ENCODE assay signal across 16 cellular contexts in the genomic region with DNA sequence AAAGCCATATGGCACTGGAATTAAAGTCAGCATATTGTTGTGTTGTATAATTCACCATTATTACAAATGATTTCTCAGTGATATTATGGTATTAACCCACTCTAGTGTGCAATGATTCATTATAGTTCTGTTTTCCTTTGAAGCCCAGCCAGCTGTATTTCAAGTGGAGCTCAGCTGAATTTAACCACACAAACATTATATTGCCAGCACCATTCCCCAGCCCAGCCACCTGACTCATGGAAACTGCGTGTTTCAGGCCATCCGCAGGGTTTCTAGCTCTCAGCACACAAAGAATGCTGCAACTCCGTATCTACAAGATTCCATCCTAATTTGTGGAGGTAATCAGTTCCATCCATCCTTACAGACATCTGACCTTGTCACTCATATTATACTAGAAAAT.
DNase-seq lines count a peak whose midpoint lies in the region; ATAC-seq, FAIRE-seq and TF ChIP-seq lines count a peak whose summit lies in the region.
"Had no signal": no experiment of that assay in that cellular context is flagged by ENCODE, and none has a peak within 500 bp of the region (broad histone marks: within the 10 kb centered on the region; RNA-seq: fewer than 3 reads in every experiment).

No MANE protein-coding gene starts in this region.

- H3K4me1 ChIP-seq in astrocyte (ENCODE audit: insufficient read depth, low read length), result peaks cover 11% of the 10 kb centered on the region
- no peaks in the 10 kb centered on the region for H3K4me1 ChIP-seq in aorta (ENCODE audit: control insufficient read depth in 1 of 2, insufficient read depth in 2 of 2, low read length in 2 of 2)
- H3K4me1 ChIP-seq: testis had no signal

- DNase-seq in GM03348 (ENCODE audit: low spot score), result peak; percentile 21
- DNase-seq in NCI-H2171 (lab: John Stamatoyannopoulos, UW), result peak; percentile 17
- peak; percentile 92 for DNase-seq in astrocyte (ENCODE audit: low read depth)
- peak; percentile 10 for DNase-seq in renal cortical epithelial cell (ENCODE audit: low read depth)
- DNase-seq in aorta, result no peak
- no peak for DNase-seq in activated naive CD4-positive, alpha-beta T cell treated with anti-CD3 and anti-CD28 coated beads, Interleukin-2, amount 50 U/mL, for 16 hours
- DNase-seq: activated CD4-positive, CD25-positive, alpha-beta regulatory T cell treated with anti-CD3 and anti-CD28 coated beads, Interleukin-2, amount 50 U/mL, for 72 hours; Calu3; central memory CD4-positive, alpha-beta T cell; right cardiac atrium; testis had no signal

- WGBS in aorta, 2 donors, result 21 to 35% methylated on average over 3 of the region's 3 CpGs

- FAIRE-seq in astrocyte (lab: Jason Lieb, UNC), result peak; percentile 58
- FAIRE-seq: GM12892, HepG2 had no signal

- no peak for TF ChIP-seq CTCF in astrocyte (IDR thresholded peaks at IDR 0.05; ENCODE audit: insufficient read depth, low read depth, low read length)

- intact Hi-C loops in aorta (cut with DNase I), result no loop called here

- H3K27ac Mint-ChIP-seq in astrocyte (ENCODE audit: unreplicated experiment), result no peak overlapping the region
- H3K27ac Mint-ChIP-seq: activated T-helper 17 cell treated with anti-CD3 and anti-CD28 coated beads, Interleukin-2, amount 50 U/mL, for 72 hours had no signal

- ATAC-seq in GM18909 (IDR thresholded peaks at IDR 0.05; ENCODE audit: poor library complexity, unreplicated experiment) (no peak), GM19324 (IDR thresholded peaks at IDR 0.05; ENCODE audit: low FRiP score, unreplicated experiment) (no peak), aorta (ENCODE audit: low FRiP score) (no peak)
- ATAC-seq: activated T-helper 17 cell treated with anti-CD3 and anti-CD28 coated beads, Interleukin-2, amount 50 U/mL, for 72 hours; HepG2; right cardiac atrium had no signal

- H3K9me3 Mint-ChIP-seq in astrocyte (ENCODE audit: unreplicated experiment), result peaks cover 1% of the 10 kb centered on the region
- H3K9me3 Mint-ChIP-seq: activated T-helper 17 cell treated with anti-CD3 and anti-CD28 coated beads, Interleukin-2, amount 50 U/mL, for 72 hours had no signal

- no peaks in the 10 kb centered on the region for H3K36me3 Mint-ChIP-seq in astrocyte (ENCODE audit: low read depth, unreplicated experiment)

- H3K36me3 ChIP-seq in astrocyte (ENCODE audit: insufficient read depth, low read length), result no peaks in the 10 kb centered on the region
- H3K36me3 ChIP-seq in aorta (ENCODE audit: control insufficient read depth in 1 of 2, insufficient read depth in 2 of 2, low read length in 1 of 2), result no peaks in the 10 kb centered on the region

- H3K9me3 ChIP-seq in astrocyte (ENCODE audit: insufficient read depth, low read depth, low read length) (no peaks in the 10 kb centered on the region), aorta (ENCODE audit: control insufficient read depth, low read length) (no peaks in the 10 kb centered on the region)
- H3K9me3 ChIP-seq: testis had no signal

- H4K20me1 ChIP-seq in astrocyte (ENCODE audit: insufficient read depth, low read length), result no peaks in the 10 kb centered on the region

- peaks cover 5% of the 10 kb centered on the region for H3K4me1 Mint-ChIP-seq in astrocyte (ENCODE audit: low read depth, unreplicated experiment)
- H3K4me1 Mint-ChIP-seq: activated T-helper 17 cell treated with anti-CD3 and anti-CD28 coated beads, Interleukin-2, amount 50 U/mL, for 72 hours had no signal

- H3K79me2 ChIP-seq in astrocyte (ENCODE audit: insufficient read depth, low read length), result no peaks in the 10 kb centered on the region

- H3K4me2 ChIP-seq in astrocyte (ENCODE audit: low read length), result peak overlapping the region; percentile 22

- H2AFZ ChIP-seq in astrocyte (ENCODE audit: low read depth, low read length), result no peak overlapping the region

- H3K4me3 Mint-ChIP-seq in astrocyte (ENCODE audit: unreplicated experiment), result no peak overlapping the region
- H3K4me3 Mint-ChIP-seq: activated T-helper 17 cell treated with anti-CD3 and anti-CD28 coated beads, Interleukin-2, amount 50 U/mL, for 72 hours had no signal

- H3K4me3 ChIP-seq in astrocyte (ENCODE audit: insufficient read depth, low read depth, low read length) (no peak overlapping the region), aorta (ENCODE audit: low read length in 2 of 2) (no peak overlapping the region)
- H3K4me3 ChIP-seq: testis had no signal

- H3K27me3 ChIP-seq in astrocyte (ENCODE audit: insufficient read depth, low read length) (no peaks in the 10 kb centered on the region), aorta (ENCODE audit: control insufficient read depth in 1 of 2, insufficient read depth in 2 of 2, low read length in 1 of 2) (no peaks in the 10 kb centered on the region)
- H3K27me3 ChIP-seq: testis had no signal

- H3K9ac ChIP-seq in astrocyte (ENCODE audit: low read length), result no peak overlapping the region

- H3K27me3 Mint-ChIP-seq in astrocyte (ENCODE audit: low read depth, unreplicated experiment), result no peaks in the 10 kb centered on the region

- H3K27ac ChIP-seq in astrocyte (ENCODE audit: low read depth, low read length) (no peak overlapping the region), aorta (ENCODE audit: low read depth in 1 of 2, low read length in 2 of 2) (no peak overlapping the region)
- H3K27ac ChIP-seq: testis had no signal

Comparison
In these comparisons a context has a peak if more than half of its experiments do, and no peak if none do; other contexts are left out.
1. DNase-seq: peak in GM03348 (single experiment), NCI-H2171 (single experiment), astrocyte (single experiment) and renal cortical epithelial cell (single experiment); none in aorta (0 of 2) and activated naive CD4-positive, alpha-beta T cell treated with anti-CD3 and anti-CD28 coated beads, Interleukin-2, amount 50 U/mL, for 16 hours (single experiment).